1 cellular context compared by ENCODE assay signal in genomic region chr2:96131818-96132745, GRCh38.
TF ChIP-seq lines count a peak whose summit lies in the region.

No MANE protein-coding gene starts in this region.

TF ChIP-seq in HEK293T, 16 proteins besides CTCF, POLR2A, EP300 and RAD21 (continued from another document):
- no peak for TF ChIP-seq NFRKB (IDR thresholded peaks at IDR 0.05)
- no peak for TF ChIP-seq LEF1 (IDR thresholded peaks at IDR 0.05; ENCODE audit: borderline replicate concordance)
- TF ChIP-seq ZNF384 (IDR thresholded peaks at IDR 0.05): no peak
- no peak for TF ChIP-seq HDGF (IDR thresholded peaks at IDR 0.05; ENCODE audit: borderline replicate concordance)
- TF ChIP-seq FOXA1 (IDR thresholded peaks at IDR 0.05): no peak
- no peak for TF ChIP-seq ELF4 (IDR thresholded peaks at IDR 0.05)
- TF ChIP-seq FOXK2 (IDR thresholded peaks at IDR 0.05): no peak
- no peak for TF ChIP-seq PKNOX1 (IDR thresholded peaks at IDR 0.05)
- no peak for TF ChIP-seq SP1 (IDR thresholded peaks at IDR 0.05)
- TF ChIP-seq L3MBTL2 (conservative IDR thresholded peaks at IDR 0.05): no peak
- no peak for TF ChIP-seq CTBP1 (IDR thresholded peaks at IDR 0.05; ENCODE audit: borderline replicate concordance)
- TF ChIP-seq TARDBP (IDR thresholded peaks at IDR 0.05): no peak
- TF ChIP-seq BHLHE40 (IDR thresholded peaks at IDR 0.05; ENCODE audit: borderline replicate concordance): no peak
